20 cellular contexts compared by ENCODE assay signal in the genomic region with DNA sequence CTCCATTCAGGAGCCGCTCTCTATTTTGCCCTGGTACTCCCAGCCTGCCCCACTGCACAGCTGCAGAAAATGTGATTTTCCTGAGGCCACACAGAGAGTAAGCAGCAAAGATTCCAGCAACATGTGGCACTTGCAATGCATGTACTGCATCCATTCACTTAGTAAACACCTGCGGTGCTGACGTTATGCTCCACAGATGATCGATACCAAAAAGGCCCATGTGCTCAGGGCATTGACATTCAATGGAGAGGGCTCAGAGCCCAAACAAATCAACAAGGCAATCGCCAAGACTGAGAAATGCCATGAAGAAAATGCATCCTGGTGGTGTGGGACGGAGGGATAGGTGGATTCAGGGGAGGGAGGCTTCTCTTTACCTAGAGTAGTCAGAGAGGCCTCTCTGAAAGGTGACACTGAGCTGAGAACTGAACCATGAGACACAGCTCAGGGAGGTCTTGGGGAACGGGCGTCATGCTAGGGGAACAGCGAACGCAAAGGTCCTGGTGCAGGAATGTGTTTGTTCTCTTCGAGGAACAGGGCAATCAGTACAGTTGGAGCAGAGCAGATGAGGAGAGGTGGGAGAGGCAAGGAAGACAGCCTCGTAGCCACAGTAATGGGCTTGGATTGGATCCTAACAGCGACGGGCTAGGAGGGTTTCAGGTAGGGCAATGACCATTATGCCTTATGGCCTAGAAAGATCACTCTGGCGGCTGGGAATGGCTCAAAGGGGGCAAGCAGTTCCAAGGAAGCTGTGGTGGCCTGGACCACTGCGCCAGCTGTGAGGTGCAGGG. TPM values are rescaled to one million over a fixed set of nuclear protein-coding genes. Genes with fewer than 3 reads are reported as not detected.
DNase-seq lines count a peak whose midpoint lies in the region; ATAC-seq and TF ChIP-seq lines count a peak whose summit lies in the region.
"Had no signal": no experiment of that assay in that cellular context is flagged by ENCODE, and none has a peak within 500 bp of the region (broad histone marks: within the 10 kb centered on the region; RNA-seq: fewer than 3 reads in every experiment).

No MANE protein-coding gene starts in this region.

- CTCF ChIA-PET in activated CD8-positive, alpha-beta memory T cell treated with anti-CD3 and anti-CD28 coated beads, Interleukin-2, amount 10 ng/mL, durations not matched to agents 7 days and 5 days (lab: Charles Lee) = no interaction called here

- no peak overlapping the region for H3K4me3 Mint-ChIP-seq in activated CD8-positive, alpha-beta memory T cell treated with anti-CD3 and anti-CD28 coated beads, Interleukin-2, amount 10 ng/mL, durations not matched to agents 7 days and 5 days
- H3K4me3 Mint-ChIP-seq in activated T-helper 1 cell treated with anti-CD3 and anti-CD28 coated beads, Interleukin-12 subunit alpha, Interleukin-12 subunit beta, Interleukin-2, Interleukin-4 antibody, amounts not matched to agents 30 ng/mL and 10 ng/mL and 1 ng/mL, durations not matched to agents 14 hours and 24 hours and 36 hours = no peak overlapping the region
- H3K4me3 Mint-ChIP-seq in progenitor cell of endocrine pancreas (ENCODE audit: low read depth) = no peak overlapping the region
- H3K4me3 Mint-ChIP-seq: activated CD4-positive, alpha-beta T cell treated with anti-CD3 and anti-CD28 coated beads, Interleukin-2, amount 10 ng/mL, durations not matched to agents 7 days and 5 days; IgD-negative memory B cell; T-helper 1 cell treated with Interleukin-12 subunit alpha and Interleukin-12 subunit beta and Interleukin-4 antibody, amounts not matched to agents 30 μg/mL and 1 μg/mL, for 36 hours had no signal

- no peaks in the 10 kb centered on the region for H3K27me3 Mint-ChIP-seq in activated CD8-positive, alpha-beta memory T cell treated with anti-CD3 and anti-CD28 coated beads, Interleukin-2, amount 10 ng/mL, durations not matched to agents 7 days and 5 days
- peaks cover 2% of the 10 kb centered on the region for H3K27me3 Mint-ChIP-seq in activated T-helper 1 cell treated with anti-CD3 and anti-CD28 coated beads, Interleukin-12 subunit alpha, Interleukin-12 subunit beta, Interleukin-2, Interleukin-4 antibody, amounts not matched to agents 30 ng/mL and 10 ng/mL and 1 ng/mL, durations not matched to agents 14 hours and 24 hours and 36 hours (ENCODE audit: insufficient read depth)
- H3K27me3 Mint-ChIP-seq in progenitor cell of endocrine pancreas = no peaks in the 10 kb centered on the region
- H3K27me3 Mint-ChIP-seq: activated CD4-positive, alpha-beta T cell treated with anti-CD3 and anti-CD28 coated beads, Interleukin-2, amount 10 ng/mL, durations not matched to agents 7 days and 5 days; CD8-positive, alpha-beta memory T cell had no signal

- H3K27ac Mint-ChIP-seq in activated CD8-positive, alpha-beta memory T cell treated with anti-CD3 and anti-CD28 coated beads, Interleukin-2, amount 10 ng/mL, durations not matched to agents 7 days and 5 days = no peak overlapping the region
- H3K27ac Mint-ChIP-seq in activated T-helper 1 cell treated with anti-CD3 and anti-CD28 coated beads, Interleukin-12 subunit alpha, Interleukin-12 subunit beta, Interleukin-2, Interleukin-4 antibody, amounts not matched to agents 30 ng/mL and 10 ng/mL and 1 ng/mL, durations not matched to agents 14 hours and 24 hours and 36 hours = peak overlapping the region; percentile 44
- peak overlapping the region; percentile 64 for H3K27ac Mint-ChIP-seq in progenitor cell of endocrine pancreas
- H3K27ac Mint-ChIP-seq: activated CD4-positive, alpha-beta T cell treated with anti-CD3 and anti-CD28 coated beads, Interleukin-2, amount 10 ng/mL, durations not matched to agents 7 days and 5 days; IgD-negative memory B cell; T-helper 1 cell treated with Interleukin-12 subunit alpha and Interleukin-12 subunit beta and Interleukin-4 antibody, amounts not matched to agents 30 μg/mL and 1 μg/mL, for 36 hours had no signal

- TF ChIP-seq CTCF in progenitor cell of endocrine pancreas (IDR thresholded peaks at IDR 0.05; ENCODE audit: unreplicated experiment) = no peak

- H3K9me3 Mint-ChIP-seq in activated CD8-positive, alpha-beta memory T cell treated with anti-CD3 and anti-CD28 coated beads, Interleukin-2, amount 10 ng/mL, durations not matched to agents 7 days and 5 days (ENCODE audit: low read depth) = no peaks in the 10 kb centered on the region
- H3K9me3 Mint-ChIP-seq in activated T-helper 1 cell treated with anti-CD3 and anti-CD28 coated beads, Interleukin-12 subunit alpha, Interleukin-12 subunit beta, Interleukin-2, Interleukin-4 antibody, amounts not matched to agents 30 ng/mL and 10 ng/mL and 1 ng/mL, durations not matched to agents 14 hours and 24 hours and 36 hours = no peaks in the 10 kb centered on the region
- no peaks in the 10 kb centered on the region for H3K9me3 Mint-ChIP-seq in progenitor cell of endocrine pancreas (ENCODE audit: low read depth)
- H3K9me3 Mint-ChIP-seq: activated CD4-positive, alpha-beta T cell treated with anti-CD3 and anti-CD28 coated beads, Interleukin-2, amount 10 ng/mL, durations not matched to agents 7 days and 5 days; CD8-positive, alpha-beta memory T cell; IgD-negative memory B cell; T-helper 1 cell treated with Interleukin-12 subunit alpha and Interleukin-12 subunit beta and Interleukin-4 antibody, amounts not matched to agents 30 μg/mL and 1 μg/mL, for 36 hours had no signal

- no peak for ATAC-seq in activated CD8-positive, alpha-beta memory T cell treated with anti-CD3 and anti-CD28 coated beads, Interleukin-2, amount 10 ng/mL, durations not matched to agents 7 days and 5 days
- ATAC-seq in HG02798 (IDR thresholded peaks at IDR 0.05; ENCODE audit: poor library complexity, unreplicated experiment) = no peak
- ATAC-seq: left cardiac atrium, upper lobe of right lung had no signal

- no peaks in the 10 kb centered on the region for H3K36me3 Mint-ChIP-seq in activated CD8-positive, alpha-beta memory T cell treated with anti-CD3 and anti-CD28 coated beads, Interleukin-2, amount 10 ng/mL, durations not matched to agents 7 days and 5 days
- H3K36me3 Mint-ChIP-seq in activated T-helper 1 cell treated with anti-CD3 and anti-CD28 coated beads, Interleukin-12 subunit alpha, Interleukin-12 subunit beta, Interleukin-2, Interleukin-4 antibody, amounts not matched to agents 30 ng/mL and 10 ng/mL and 1 ng/mL, durations not matched to agents 14 hours and 24 hours and 36 hours (ENCODE audit: low read depth) = peaks cover 5% of the 10 kb centered on the region
- H3K36me3 Mint-ChIP-seq in progenitor cell of endocrine pancreas (ENCODE audit: insufficient read depth) = no peaks in the 10 kb centered on the region
- H3K36me3 Mint-ChIP-seq: CD8-positive, alpha-beta memory T cell; IgD-negative memory B cell had no signal

- peak; percentile 44 for DNase-seq in activated CD8-positive, alpha-beta memory T cell treated with anti-CD3 and anti-CD28 coated beads, Interleukin-2, amount 50 U/mL, for 48 hours
- no peak for DNase-seq in activated CD8-positive, alpha-beta memory T cell treated with anti-CD3 and anti-CD28 coated beads, Interleukin-2, amount 10 ng/mL, durations not matched to agents 7 days and 5 days
- no peak for DNase-seq in activated T-helper 1 cell treated with anti-CD3 and anti-CD28 coated beads, Interleukin-12 subunit alpha, Interleukin-12 subunit beta, Interleukin-2, Interleukin-4 antibody, amounts not matched to agents 30 ng/mL and 10 ng/mL and 1 ng/mL, durations not matched to agents 14 hours and 24 hours and 36 hours (ENCODE audit: low spot score)
- DNase-seq in medulla oblongata (ENCODE audit: extremely low spot score) = peak; percentile 26
- no peak for DNase-seq in progenitor cell of endocrine pancreas (ENCODE audit: low spot score, unreplicated experiment)
- no peak for DNase-seq in activated CD4-positive, alpha-beta T cell treated with anti-CD3 and anti-CD28 coated beads for 1 hour
- no peak for DNase-seq in NOMO-1 treated with dmso at 0.1 percent for 144 hours (lab: John Stamatoyannopoulos, UW; ENCODE audit: unreplicated experiment)
- DNase-seq: 8988T; activated CD4-positive, alpha-beta T cell treated with anti-CD3 and anti-CD28 coated beads, Interleukin-2, amount 10 ng/mL, durations not matched to agents 7 days and 5 days; activated gamma-delta T cell; AML-193; CD8-positive, alpha-beta memory T cell; left cardiac atrium; NCI-H2107; stimulated activated CD4-positive, alpha-beta T cell treated with anti-CD3 and anti-CD28 coated beads, Interleukin-12 subunit alpha, Interleukin-12 subunit beta, amount 100 ng/mL, for 4 hours; stimulated activated CD4-positive, alpha-beta T cell treated with anti-CD3 and anti-CD28 coated beads, Interleukin-4, amount 100 ng/mL, for 4 hours; upper lobe of right lung had no signal

- intact Hi-C loops in activated T-helper 1 cell treated with anti-CD3 and anti-CD28 coated beads, Interleukin-12 subunit alpha, Interleukin-12 subunit beta, Interleukin-2, Interleukin-4 antibody, amounts not matched to agents 30 ng/mL and 10 ng/mL and 1 ng/mL, durations not matched to agents 14 hours and 24 hours and 36 hours (cut with micrococcal nuclease) = no loop called here

- H3K4me1 Mint-ChIP-seq in activated CD8-positive, alpha-beta memory T cell treated with anti-CD3 and anti-CD28 coated beads, Interleukin-2, amount 10 ng/mL, durations not matched to agents 7 days and 5 days = peaks cover 42% of the 10 kb centered on the region
- peaks cover 58% of the 10 kb centered on the region for H3K4me1 Mint-ChIP-seq in activated T-helper 1 cell treated with anti-CD3 and anti-CD28 coated beads, Interleukin-12 subunit alpha, Interleukin-12 subunit beta, Interleukin-2, Interleukin-4 antibody, amounts not matched to agents 30 ng/mL and 10 ng/mL and 1 ng/mL, durations not matched to agents 14 hours and 24 hours and 36 hours (ENCODE audit: low read depth)
- peaks cover 18% of the 10 kb centered on the region for H3K4me1 Mint-ChIP-seq in progenitor cell of endocrine pancreas (ENCODE audit: low read depth)

RNA-seq across cellular contexts. Expression of gene DUSP5, which starts 35.2 kb away (rescaled TPM):
- total RNA-seq in activated CD8-positive, alpha-beta memory T cell treated with anti-CD3 and anti-CD28 coated beads, Interleukin-2, amount 10 ng/mL, durations not matched to agents 7 days and 5 days = 100 to 1,000 TPM; 102 to 223 TPM
- total RNA-seq in activated T-helper 1 cell treated with anti-CD3 and anti-CD28 coated beads, Interleukin-12 subunit alpha, Interleukin-12 subunit beta, Interleukin-2, Interleukin-4 antibody, amounts not matched to agents 30 ng/mL and 10 ng/mL and 1 ng/mL, durations not matched to agents 14 hours and 24 hours and 36 hours = 140 and 141 TPM in 2 replicates
- total RNA-seq in progenitor cell of endocrine pancreas = 92.9 and 97.9 TPM in 2 replicates

Comparison
In these comparisons a context has a peak if more than half of its experiments do, and no peak if none do; other contexts are left out.
1. DNase-seq: peak in activated CD8-positive, alpha-beta memory T cell treated with anti-CD3 and anti-CD28 coated beads, Interleukin-2, amount 50 U/mL, for 48 hours (single experiment) and medulla oblongata (single experiment); none in activated CD8-positive, alpha-beta memory T cell treated with anti-CD3 and anti-CD28 coated beads, Interleukin-2, amount 10 ng/mL, durations not matched to agents 7 days and 5 days (single experiment), activated T-helper 1 cell treated with anti-CD3 and anti-CD28 coated beads, Interleukin-12 subunit alpha, Interleukin-12 subunit beta, Interleukin-2, Interleukin-4 antibody, amounts not matched to agents 30 ng/mL and 10 ng/mL and 1 ng/mL, durations not matched to agents 14 hours and 24 hours and 36 hours (single experiment), progenitor cell of endocrine pancreas (single experiment), activated CD4-positive, alpha-beta T cell treated with anti-CD3 and anti-CD28 coated beads for 1 hour (single experiment) and NOMO-1 treated with dmso at 0.1 percent for 144 hours (single experiment).